9 cellular contexts compared by ENCODE assay signal in the genomic region with DNA sequence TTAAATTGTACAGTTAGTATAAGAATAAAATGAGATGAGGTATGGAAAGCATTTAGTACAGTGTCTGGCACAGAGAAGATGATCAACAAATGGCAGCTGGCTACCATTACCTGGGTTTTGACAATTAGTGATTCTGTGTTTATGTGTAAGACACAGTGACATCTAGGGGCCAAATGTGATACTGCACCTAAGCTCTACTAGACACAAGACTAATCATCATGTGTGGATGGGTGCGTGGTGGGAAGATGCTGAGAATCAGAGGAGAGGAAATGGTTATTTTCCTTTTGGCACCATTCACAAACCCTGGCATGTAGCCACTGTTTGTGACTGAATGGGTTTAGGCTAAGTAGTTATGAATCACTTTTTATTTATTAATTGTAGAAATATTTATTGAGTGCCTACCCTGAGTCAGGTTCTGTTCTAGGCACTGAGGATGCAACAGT.
DNase-seq lines count a peak whose midpoint lies in the region; ATAC-seq and TF ChIP-seq lines count a peak whose summit lies in the region.
"Had no signal": no experiment of that assay in that cellular context is flagged by ENCODE, and none has a peak within 500 bp of the region (broad histone marks: within the 10 kb centered on the region; RNA-seq: fewer than 3 reads in every experiment).

No MANE protein-coding gene starts in this region.

- BruUV-seq in Panc1 (replicated peaks; lab: Mats Ljungman, UMichigan) = no TSS peak

- intact Hi-C loops in Panc1 (cut with micrococcal nuclease; ENCODE audit: unreplicated experiment) (no loop called here), adrenal gland (cut with DNase I) (no loop called here)

- no peak overlapping the region for H3K4me3 Mint-ChIP-seq in stimulated activated memory B cell treated with anti-CD40 and anti-IgM and Interleukin-4, amounts not matched to agents 10 μg/mL and 1 μg/mL and 100 μg/mL, for 72 hours

- peaks cover 4% of the 10 kb centered on the region for H3K36me3 Mint-ChIP-seq in stimulated activated memory B cell treated with anti-CD40 and anti-IgM and Interleukin-4, amounts not matched to agents 10 μg/mL and 1 μg/mL and 100 μg/mL, for 72 hours

- H3K27ac Mint-ChIP-seq in stimulated activated memory B cell treated with anti-CD40 and anti-IgM and Interleukin-4, amounts not matched to agents 10 μg/mL and 1 μg/mL and 100 μg/mL, for 72 hours = no peak overlapping the region

- no peaks in the 10 kb centered on the region for H3K4me1 ChIP-seq in DOHH2 (ENCODE audit: control insufficient read depth, low read length)
- H3K4me1 ChIP-seq in Panc1 (ENCODE audit: control insufficient read depth, insufficient read depth, low read length) = no peaks in the 10 kb centered on the region
- H3K4me1 ChIP-seq in foreskin keratinocyte = no peaks in the 10 kb centered on the region
- no peaks in the 10 kb centered on the region for H3K4me1 ChIP-seq in adrenal gland (replicated peaks in 1 of 2)

- no peaks in the 10 kb centered on the region for H3K79me2 ChIP-seq in DOHH2 (ENCODE audit: control insufficient read depth, low read length)

- H3K9me2 ChIP-seq in DOHH2 (replicated peaks; ENCODE audit: control insufficient read depth, low read length) = no peaks in the 10 kb centered on the region

- H3F3A ChIP-seq in DOHH2 (ENCODE audit: control insufficient read depth, insufficient read depth) = no peaks in the 10 kb centered on the region

- H3K9me3 ChIP-seq in DOHH2 (ENCODE audit: control insufficient read depth, insufficient read depth, low read length) (peaks cover 26% of the 10 kb centered on the region), Panc1 (ENCODE audit: control insufficient read depth, insufficient read depth, low read depth, low read length) (no peaks in the 10 kb centered on the region), adrenal gland (replicated peaks in 1 of 3) (no peaks in the 10 kb centered on the region), MG63 (peaks cover 14% of the 10 kb centered on the region)

- in situ Hi-C loops in Panc1 (cut with HindIII; ENCODE audit: low pct_unique_long_range_greater_than_20kb, low sequenced_read_pairs) = no loop called here

- H3K27ac ChIP-seq in DOHH2 (ENCODE audit: low read depth, low read length) (no peak overlapping the region), Panc1 (ENCODE audit: low read length) (no peak overlapping the region), foreskin keratinocyte (no peak overlapping the region), adrenal gland (no peak overlapping the region)

- TF ChIP-seq CTCF in DOHH2 (IDR thresholded peaks at IDR 0.05; ENCODE audit: low read depth, low read length, poor library complexity, severe bottlenecking) (peak; percentile 68), Panc1 (IDR thresholded peaks at IDR 0.05) (peak; percentile 62), foreskin keratinocyte (conservative IDR thresholded peaks at IDR 0.05) (peak; percentile 66), adrenal gland (IDR thresholded peaks at IDR 0.05) (peak in 3 of 6 experiments; percentile 27 to 31 (median 28))

- CTCF ChIA-PET in Panc1 (lab: Charles Lee) = no interaction called here

- H3K4me2 ChIP-seq in DOHH2 (ENCODE audit: low read length) = no peak overlapping the region

- DNase-seq in A172 (ENCODE audit: low spot score) (peak; percentile 36), Panc1 (ENCODE audit: low read depth, low spot score) (no peak), foreskin keratinocyte (peak; percentile 10 to 31), cortex of kidney (lab: John Stamatoyannopoulos, UW) (no peak), adrenal gland (no peak), MG63 (no peak)
- DNase-seq: activated CD4-positive, alpha-beta T cell treated with anti-CD3 and anti-CD28 coated beads, Interleukin-2, amount 50 U/mL, for 4 hours had no signal

- ATAC-seq in Panc1 = no peak
- peak; percentile 28 for ATAC-seq in foreskin keratinocyte
- no peak for ATAC-seq in stimulated activated memory B cell treated with anti-CD40 and anti-IgM and Interleukin-4, amounts not matched to agents 10 μg/mL and 1 μg/mL and 100 μg/mL, for 72 hours

- no peaks in the 10 kb centered on the region for H4K20me1 ChIP-seq in DOHH2 (ENCODE audit: control insufficient read depth, insufficient read depth, low read depth, low read length)

- 84 to 96% (median 89%) methylated on average over 1 of the region's 1 CpG for WGBS in adrenal gland, 4 donors

- H3K36me3 ChIP-seq in DOHH2 (ENCODE audit: control insufficient read depth, low read length) (no peaks in the 10 kb centered on the region), Panc1 (ENCODE audit: control insufficient read depth, insufficient read depth, low read length) (no peaks in the 10 kb centered on the region), adrenal gland (replicated peaks in 1 of 2) (no peaks in the 10 kb centered on the region), MG63 (no peaks in the 10 kb centered on the region)

- POLR2A ChIA-PET in Panc1 (lab: Charles Lee) = no interaction called here

- no peak for TF ChIP-seq POLR2A in adrenal gland (IDR thresholded peaks at IDR 0.05)

- H3K27me3 Mint-ChIP-seq in stimulated activated memory B cell treated with anti-CD40 and anti-IgM and Interleukin-4, amounts not matched to agents 10 μg/mL and 1 μg/mL and 100 μg/mL, for 72 hours = peaks cover 10% of the 10 kb centered on the region

- peaks cover 9% of the 10 kb centered on the region for H3K9me3 Mint-ChIP-seq in stimulated activated memory B cell treated with anti-CD40 and anti-IgM and Interleukin-4, amounts not matched to agents 10 μg/mL and 1 μg/mL and 100 μg/mL, for 72 hours

- H3K4me3 ChIP-seq in DOHH2 (ENCODE audit: low read length) (no peak overlapping the region), Panc1 (ENCODE audit: low read depth in 2 of 2, low read length in 2 of 2) (no peak overlapping the region), adrenal gland (no peak overlapping the region), MG63 (no peak overlapping the region)

- no peaks in the 10 kb centered on the region for H3K4me1 Mint-ChIP-seq in stimulated activated memory B cell treated with anti-CD40 and anti-IgM and Interleukin-4, amounts not matched to agents 10 μg/mL and 1 μg/mL and 100 μg/mL, for 72 hours

- H3K27me3 ChIP-seq in DOHH2 (ENCODE audit: control insufficient read depth, low read length) (0 out of 2 replicates have a peak, but pooled peaks cover 3% of the 10 kb centered on the region), Panc1 (ENCODE audit: control insufficient read depth, insufficient read depth, low read length) (no peaks in the 10 kb centered on the region), foreskin keratinocyte (peaks cover 10% of the 10 kb centered on the region), adrenal gland (no peaks in the 10 kb centered on the region), MG63 (no peaks in the 10 kb centered on the region)

Comparison
In these comparisons a context has a peak if more than half of its experiments do, and no peak if none do; other contexts are left out.
1. DNase-seq: peak in A172 (single experiment) and foreskin keratinocyte (2 of 2); none in Panc1 (single experiment), cortex of kidney (single experiment), adrenal gland (0 of 7) and MG63 (single experiment).